ENCODE assay signal across 24 cellular contexts in genomic region chr15:65361708-65362459, GRCh38. TPM values are rescaled to one million over a fixed set of nuclear protein-coding genes. Genes with fewer than 3 reads are reported as not detected.
"Had no signal": no experiment of that assay in that cellular context is flagged by ENCODE, and none has a peak within 500 bp of the region (broad histone marks: within the 10 kb centered on the region; RNA-seq: fewer than 3 reads in every experiment).

No MANE protein-coding gene starts in this region.

- ATAC-seq: activated CD8-positive, alpha-beta T cell treated with anti-CD3 and anti-CD28 coated beads, Interleukin-2, amount 10 ng/mL, durations not matched to agents 7 days and 5 days; effector memory CD8-positive, alpha-beta T cell; left lobe of liver; sciatic nerve; stimulated activated naive B cell treated with anti-CD40 and anti-IgM and Interleukin-4, amounts not matched to agents 10 μg/mL and 1 μg/mL and 100 μg/mL, for 72 hours had no signal

- DNase-seq: activated CD4-positive, alpha-beta T cell treated with anti-CD3 and anti-CD28 coated beads for 4 hours; activated CD8-positive, alpha-beta T cell treated with anti-CD3 and anti-CD28 coated beads, Interleukin-2, amount 10 ng/mL, durations not matched to agents 7 days and 5 days; activated naive CD4-positive, alpha-beta T cell treated with Interleukin-2 at 50 U/mL for 16 hours; activated naive CD8-positive, alpha-beta T cell treated with anti-CD3 and anti-CD28 coated beads, Interleukin-2, amount 10 ng/mL, durations not matched to agents 7 days and 5 days; activated T-cell treated with anti-CD3 and anti-CD28 coated beads, Interleukin-2, amount 50 U/mL, for 24 hours; amygdala; caudate nucleus; effector memory CD8-positive, alpha-beta T cell; foreskin fibroblast; hippocampal formation; midbrain; stimulated activated naive B cell treated with anti-CD40 and anti-IgM and Interleukin-4, amounts not matched to agents 10 μg/mL and 1 μg/mL and 100 μg/mL, for 72 hours had no signal

- H3K4me1 Mint-ChIP-seq: stimulated activated naive B cell treated with anti-CD40 and anti-IgM and Interleukin-4, amounts not matched to agents 10 μg/mL and 1 μg/mL and 100 μg/mL, for 72 hours had no signal

- H3K9me3 Mint-ChIP-seq: activated naive CD8-positive, alpha-beta T cell treated with anti-CD3 and anti-CD28 coated beads, Interleukin-2, amount 10 ng/mL, durations not matched to agents 7 days and 5 days; activated T-cell treated with anti-CD3 and anti-CD28 coated beads, Interleukin-2, amount 50 U/mL, for 24 hours; activated T-helper 2 cell treated with anti-CD3 and anti-CD28 coated beads, Interferon-gamma antibody, Interleukin-2, Interleukin-4, amounts not matched to agents 10 μg/mL and 5 μg/mL and 100 μg/mL, durations not matched to agents 14 hours and 24 hours and 36 hours; effector memory CD8-positive, alpha-beta T cell; nephron; stimulated activated naive B cell treated with anti-CD40 and anti-IgM and Interleukin-4, amounts not matched to agents 10 μg/mL and 1 μg/mL and 100 μg/mL, for 72 hours had no signal

- H3K36me3 Mint-ChIP-seq: activated naive CD8-positive, alpha-beta T cell treated with anti-CD3 and anti-CD28 coated beads, Interleukin-2, amount 10 ng/mL, durations not matched to agents 7 days and 5 days had no signal

- H3K27ac ChIP-seq: epithelial cell of prostate, thoracic aorta had no signal

- H3K4me3 ChIP-seq: thoracic aorta had no signal

- H3K4me3 Mint-ChIP-seq: activated CD8-positive, alpha-beta T cell treated with anti-CD3 and anti-CD28 coated beads, Interleukin-2, amount 10 ng/mL, durations not matched to agents 7 days and 5 days; activated naive CD8-positive, alpha-beta T cell treated with anti-CD3 and anti-CD28 coated beads, Interleukin-2, amount 10 ng/mL, durations not matched to agents 7 days and 5 days; activated T-cell treated with anti-CD3 and anti-CD28 coated beads, Interleukin-2, amount 50 U/mL, for 24 hours; effector memory CD8-positive, alpha-beta T cell; nephron; stimulated activated naive B cell treated with anti-CD40 and anti-IgM and Interleukin-4, amounts not matched to agents 10 μg/mL and 1 μg/mL and 100 μg/mL, for 72 hours had no signal

- H3K36me3 ChIP-seq: thoracic aorta had no signal

- H3K9me3 ChIP-seq: thoracic aorta had no signal

- H3K27ac Mint-ChIP-seq: activated CD8-positive, alpha-beta T cell treated with anti-CD3 and anti-CD28 coated beads, Interleukin-2, amount 10 ng/mL, durations not matched to agents 7 days and 5 days; activated naive CD8-positive, alpha-beta T cell treated with anti-CD3 and anti-CD28 coated beads, Interleukin-2, amount 10 ng/mL, durations not matched to agents 7 days and 5 days; activated T-cell treated with anti-CD3 and anti-CD28 coated beads, Interleukin-2, amount 50 U/mL, for 24 hours; activated T-helper 2 cell treated with anti-CD3 and anti-CD28 coated beads, Interferon-gamma antibody, Interleukin-2, Interleukin-4, amounts not matched to agents 10 μg/mL and 5 μg/mL and 100 μg/mL, durations not matched to agents 14 hours and 24 hours and 36 hours; effector memory CD8-positive, alpha-beta T cell; nephron; stimulated activated naive B cell treated with anti-CD40 and anti-IgM and Interleukin-4, amounts not matched to agents 10 μg/mL and 1 μg/mL and 100 μg/mL, for 72 hours had no signal

RNA-seq across cellular contexts. Expression of gene IGDCC3, which starts 15.9 kb away (rescaled TPM):
- total RNA-seq: activated CD8-positive, alpha-beta T cell treated with anti-CD3 and anti-CD28 coated beads, Interleukin-2, amount 10 ng/mL, durations not matched to agents 7 days and 5 days; activated naive CD8-positive, alpha-beta T cell treated with anti-CD3 and anti-CD28 coated beads, Interleukin-2, amount 10 ng/mL, durations not matched to agents 7 days and 5 days; activated T-helper 2 cell treated with anti-CD3 and anti-CD28 coated beads, Interferon-gamma antibody, Interleukin-2, Interleukin-4, amounts not matched to agents 10 μg/mL and 5 μg/mL and 100 μg/mL, durations not matched to agents 14 hours and 24 hours and 36 hours; dermis microvascular lymphatic vessel endothelial cell; lung microvascular endothelial cell; omental fat pad; pulmonary artery endothelial cell; sciatic nerve; T-helper 2 cell treated with Interferon-gamma antibody and Interleukin-4, amounts not matched to agents 100 ng/mL and 5 ng/mL, for 36 hours; thoracic aorta had no signal

RNA-seq across cellular contexts. Expression of gene RNU5B-1, which starts 57.4 kb away (rescaled TPM):
- total RNA-seq: activated T-helper 2 cell treated with anti-CD3 and anti-CD28 coated beads, Interferon-gamma antibody, Interleukin-2, Interleukin-4, amounts not matched to agents 10 μg/mL and 5 μg/mL and 100 μg/mL, durations not matched to agents 14 hours and 24 hours and 36 hours; dermis microvascular lymphatic vessel endothelial cell; glomerular endothelial cell; left lobe of liver; lung microvascular endothelial cell; omental fat pad; pulmonary artery endothelial cell; T-helper 2 cell treated with Interferon-gamma antibody and Interleukin-4, amounts not matched to agents 100 ng/mL and 5 ng/mL, for 36 hours; thoracic aorta had no signal
